Comparison of ENCODE assay signal across 7 cellular contexts in genomic region chr15:63342996-63343562, GRCh38. TPM values are rescaled to one million over a fixed set of nuclear protein-coding genes. Genes with fewer than 3 reads are reported as not detected.
DNase-seq lines count a peak whose midpoint lies in the region; ATAC-seq and TF ChIP-seq lines count a peak whose summit lies in the region.
"Not testable (repeated sequence)": the region's sequence is repeated elsewhere in the genome, so short reads cannot be mapped to it uniquely, and the experiment has no call there.

No MANE protein-coding gene starts in this region.

- H3K9me3 ChIP-seq in RWPE2 (ENCODE audit: severe bottlenecking); adipocyte (ENCODE audit: control insufficient read depth, low read length); neuronal stem cell (replicated peaks in 1 of 2; ENCODE audit: control insufficient read depth in 2 of 2, insufficient read depth in 1 of 2, low read depth in 1 of 2, low read length in 2 of 2): not testable (repeated sequence)

- H2AFZ ChIP-seq in neuronal stem cell (ENCODE audit: low read length): not testable (repeated sequence)

- not testable (repeated sequence) for H2BK12ac ChIP-seq in neuronal stem cell (ENCODE audit: low read length)

- H2BK15ac ChIP-seq in neuronal stem cell (ENCODE audit: low read length): not testable (repeated sequence)

- not testable (repeated sequence) for H2AK5ac ChIP-seq in neuronal stem cell (ENCODE audit: low read depth, low read length)

- H3K23ac ChIP-seq in neuronal stem cell (ENCODE audit: low read depth, low read length, poor library complexity): not testable (repeated sequence)

- not testable (repeated sequence) for H4K91ac ChIP-seq in neuronal stem cell (ENCODE audit: low read depth, low read length, poor library complexity)

- not testable (repeated sequence) for H2BK5ac ChIP-seq in neuronal stem cell (ENCODE audit: low read length)

- H3K36me3 ChIP-seq in GM06990 (ENCODE audit: control insufficient read depth, insufficient read depth, low read length); neuronal stem cell (replicated peaks in 1 of 2; ENCODE audit: control insufficient read depth in 2 of 2, insufficient read depth in 2 of 2, low read length in 2 of 2): not testable (repeated sequence)
- peaks cover 17% of the 10 kb centered on the region for H3K36me3 ChIP-seq in RWPE2 (ENCODE audit: low read depth)
- H3K36me3 ChIP-seq in adipocyte (ENCODE audit: control insufficient read depth, insufficient read depth, low read length, severe bottlenecking): peaks cover 40% of the 10 kb centered on the region

- ATAC-seq in GM21423 (IDR thresholded peaks at IDR 0.05; ENCODE audit: unreplicated experiment): peak; percentile 51
- 0 out of 3 replicates have a peak, but pooled peaks have one; percentile 24 for ATAC-seq in RWPE2 (ENCODE audit: low read depth)

- peaks cover 46% of the 10 kb centered on the region for H3K4me1 ChIP-seq in RWPE2 (ENCODE audit: insufficient read depth, poor library complexity, severe bottlenecking)
- peaks cover 20% of the 10 kb centered on the region for H3K4me1 ChIP-seq in adipocyte (ENCODE audit: control insufficient read depth, insufficient read depth, low read length)
- peaks cover 0 to 14% of the 10 kb centered on the region in 2 donors for H3K4me1 ChIP-seq in neuronal stem cell (ENCODE audit: control insufficient read depth in 2 of 2, insufficient read depth in 1 of 2, low read depth in 1 of 2, low read length in 2 of 2)

- not testable (repeated sequence) for H3K4me3 ChIP-seq in GM06990 (replicated peaks; ENCODE audit: low read depth, low read length); RWPE2 (ENCODE audit: severe bottlenecking); adipocyte (ENCODE audit: low read length); fibroblast of pulmonary artery (replicated peaks; ENCODE audit: low read depth, low read length); neuronal stem cell (ENCODE audit: low read length in 2 of 2)

- not testable (repeated sequence) for H3K18ac ChIP-seq in neuronal stem cell (ENCODE audit: low read length)

- not testable (repeated sequence) for H3K9ac ChIP-seq in adipocyte (ENCODE audit: low read length); neuronal stem cell (ENCODE audit: low read depth, low read length, poor library complexity)

- not testable (repeated sequence) for TF ChIP-seq CTCF in GM06990 (IDR thresholded peaks at IDR 0.05; ENCODE audit: insufficient read depth, low read length, poor library complexity, severe bottlenecking); RWPE2 (IDR thresholded peaks at IDR 0.05; ENCODE audit: poor library complexity, severe bottlenecking); fibroblast of pulmonary artery (IDR thresholded peaks at IDR 0.05; ENCODE audit: low read length, missing control alignments)

- peak overlapping the region; percentile 19 for H3K27ac ChIP-seq in RWPE2 (ENCODE audit: poor library complexity, severe bottlenecking)
- not testable (repeated sequence) for H3K27ac ChIP-seq in neuronal stem cell (replicated peaks; ENCODE audit: low read length)

- not testable (repeated sequence) for H3K4me2 ChIP-seq in neuronal stem cell (ENCODE audit: insufficient read depth, low read length, poor library complexity, severe bottlenecking)

- H3K4ac ChIP-seq in neuronal stem cell (ENCODE audit: low read length): not testable (repeated sequence)

- not testable (repeated sequence) for H3K79me1 ChIP-seq in neuronal stem cell (ENCODE audit: low read depth, low read length)

- H4K8ac ChIP-seq in neuronal stem cell (ENCODE audit: low read depth, low read length): not testable (repeated sequence)

- WGBS in neuronal stem cell (ENCODE audit: extremely low coverage in 2 of 2, insufficient read length in 2 of 2, insufficient replicate concordance in 1 of 2), 2 donors: no CpG with 5 or more reads among the region's 11 CpGs

- DNase-seq in GM06990 (ENCODE audit: extremely low read depth, insufficient read length) (peak; percentile 14), MV-4-11 (lab: John Stamatoyannopoulos, UW) (peak; percentile 90), adipocyte (ENCODE audit: low read depth) (peak; percentile 42), fibroblast of pulmonary artery (ENCODE audit: low read depth) (peak; percentile 43), neuronal stem cell (ENCODE audit: low spot score) (peak; percentile 14)
- DNase-seq in RWPE2 (ENCODE audit: low spot score): not testable (repeated sequence)

- H3K27me3 ChIP-seq in GM06990 (replicated peaks; ENCODE audit: control insufficient read depth, insufficient read depth, low read length); RWPE2 (ENCODE audit: insufficient read depth, poor library complexity, severe bottlenecking); adipocyte (replicated peaks; ENCODE audit: control insufficient read depth, insufficient read depth, low read length): not testable (repeated sequence)
- peaks cover 0 to 38% (median 0%) of the 10 kb centered on the region in 3 experiments for H3K27me3 ChIP-seq in neuronal stem cell (ENCODE audit: control insufficient read depth in 3 of 3, insufficient read depth in 3 of 3, low read depth in 1 of 3, low read length in 3 of 3)

- H2BK120ac ChIP-seq in neuronal stem cell (ENCODE audit: low read depth, low read length): not testable (repeated sequence)

- not testable (repeated sequence) for H3K14ac ChIP-seq in neuronal stem cell (ENCODE audit: low read length)

RNA-seq across cellular contexts. Expression of gene CA12, which starts 38.6 kb away (rescaled TPM):
- 0.43 TPM for polyA plus RNA-seq in neuronal stem cell (2013, experiment 1 of 2)
- 0.46 TPM for polyA plus RNA-seq in neuronal stem cell (2013, experiment 2 of 2)
